In the genomic region with DNA sequence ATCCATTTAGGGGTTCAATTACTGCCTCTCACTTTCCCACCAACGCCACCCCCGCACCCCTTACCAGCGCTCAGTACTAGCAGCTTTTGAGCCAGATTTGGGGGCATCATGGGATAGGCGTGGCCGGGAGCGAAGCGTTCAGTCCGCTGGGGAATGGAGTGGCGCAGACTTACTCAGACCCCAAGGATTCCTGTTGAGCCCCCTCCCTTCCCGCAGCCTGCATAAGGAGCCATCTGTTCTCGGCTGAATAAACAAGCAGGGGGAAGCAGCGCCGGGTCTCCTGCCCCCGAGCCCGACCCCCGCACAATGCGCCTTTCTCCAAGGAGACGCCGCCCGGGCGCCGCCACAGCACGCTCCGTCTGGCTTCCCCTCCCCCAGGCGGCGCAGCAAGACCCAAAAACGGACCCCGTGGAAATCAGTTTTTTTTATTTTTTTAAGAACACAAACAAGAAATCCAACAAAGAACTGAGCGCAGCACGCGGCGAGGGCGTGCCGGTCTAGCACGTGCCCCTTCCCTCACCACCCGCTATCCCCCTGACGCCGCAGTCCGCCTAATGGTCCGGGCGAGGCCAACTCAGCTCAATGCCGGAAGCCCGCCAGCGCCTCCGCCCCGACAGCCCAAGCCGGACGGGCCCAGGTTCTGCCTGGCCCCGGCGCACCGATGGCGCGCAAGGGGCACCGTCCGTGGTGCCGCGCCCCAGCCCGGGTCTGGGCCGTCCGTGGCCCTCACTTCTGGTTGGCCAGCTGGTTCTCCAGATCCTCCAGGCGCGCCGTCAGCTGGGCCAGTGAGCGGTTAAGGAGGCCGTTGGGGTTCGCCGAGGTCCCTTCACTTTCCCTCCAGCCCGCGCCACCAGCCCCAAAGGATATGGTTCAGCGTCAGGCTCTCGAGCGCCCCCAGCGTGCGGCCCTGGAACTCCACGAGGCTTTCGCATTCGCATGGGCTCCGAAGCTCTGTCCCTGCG, we compare ENCODE assay signal across 1 cellular context.
TF ChIP-seq lines count a peak whose summit lies in the region.

No MANE protein-coding gene starts in this region.

TF ChIP-seq in HepG2, 621 proteins besides CTCF, POLR2A, EP300 and RAD21 (continued from another document):
- TF ChIP-seq, protein P1, sequence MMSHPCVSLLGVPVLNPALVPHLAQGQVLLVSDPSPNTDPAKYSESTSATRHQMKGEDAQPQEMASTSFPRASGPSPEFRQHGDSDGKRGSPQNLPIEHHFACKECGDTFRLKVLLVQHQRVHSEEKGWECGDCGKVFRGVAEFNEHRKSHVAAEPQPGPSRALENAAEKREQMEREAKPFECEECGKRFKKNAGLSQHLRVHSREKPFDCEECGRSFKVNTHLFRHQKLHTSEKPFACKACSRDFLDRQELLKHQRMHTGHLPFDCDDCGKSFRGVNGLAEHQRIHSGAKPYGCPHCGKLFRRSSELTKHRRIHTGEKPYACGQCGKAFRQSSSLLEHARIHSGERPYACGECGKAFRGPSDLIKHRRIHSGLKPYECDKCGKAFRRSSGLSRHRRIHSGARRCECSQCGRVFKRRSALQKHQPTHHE (CRISPR knock-in tag; IDR thresholded peaks at IDR 0.05; ENCODE audit: borderline replicate concordance) = 0 out of 2 replicates have a peak, but pooled peaks have one; percentile 41
- TF ChIP-seq ZNF775 (CRISPR knock-in tag; IDR thresholded peaks at IDR 0.05; ENCODE audit: borderline replicate concordance) (no peak), REXO4 (CRISPR knock-in tag; IDR thresholded peaks at IDR 0.05; ENCODE audit: borderline replicate concordance) (no peak), ETV6 (CRISPR knock-in tag; conservative IDR thresholded peaks at IDR 0.05) (0 out of 2 replicates have a peak, but pooled peaks have one; percentile 23), CBX2 (IDR thresholded peaks at IDR 0.05; ENCODE audit: low read depth, low read length) (no peak), CBX2 (CRISPR knock-in tag; IDR thresholded peaks at IDR 0.05; ENCODE audit: low read depth) (no peak), KDM1A (CRISPR knock-in tag; IDR thresholded peaks at IDR 0.05) (0 out of 2 replicates have a peak, but pooled peaks have one; percentile 39), ZNF782 (CRISPR knock-in tag; IDR thresholded peaks at IDR 0.05; ENCODE audit: borderline replicate concordance) (0 out of 2 replicates have a peak, but pooled peaks have one; percentile 46), ZNF720 (CRISPR knock-in tag; IDR thresholded peaks at IDR 0.05) (no peak), ZBTB7B (CRISPR knock-in tag; IDR thresholded peaks at IDR 0.05) (peak; percentile 39; the same call in 1 of the 2 replicates), ZNF543 (CRISPR knock-in tag; IDR thresholded peaks at IDR 0.05) (peak; percentile 71; the same call in 1 of the 2 replicates), AGO1 (IDR thresholded peaks at IDR 0.05; ENCODE audit: low read depth, low read length, poor library complexity, severe bottlenecking) (peak; percentile 39)
- TF ChIP-seq, protein P2, sequence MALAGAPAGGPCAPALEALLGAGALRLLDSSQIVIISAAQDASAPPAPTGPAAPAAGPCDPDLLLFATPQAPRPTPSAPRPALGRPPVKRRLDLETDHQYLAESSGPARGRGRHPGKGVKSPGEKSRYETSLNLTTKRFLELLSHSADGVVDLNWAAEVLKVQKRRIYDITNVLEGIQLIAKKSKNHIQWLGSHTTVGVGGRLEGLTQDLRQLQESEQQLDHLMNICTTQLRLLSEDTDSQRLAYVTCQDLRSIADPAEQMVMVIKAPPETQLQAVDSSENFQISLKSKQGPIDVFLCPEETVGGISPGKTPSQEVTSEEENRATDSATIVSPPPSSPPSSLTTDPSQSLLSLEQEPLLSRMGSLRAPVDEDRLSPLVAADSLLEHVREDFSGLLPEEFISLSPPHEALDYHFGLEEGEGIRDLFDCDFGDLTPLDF (CRISPR knock-in tag; IDR thresholded peaks at IDR 0.05) = 0 out of 2 replicates have a peak, but pooled peaks have one; percentile 19
- TF ChIP-seq, protein P3, sequence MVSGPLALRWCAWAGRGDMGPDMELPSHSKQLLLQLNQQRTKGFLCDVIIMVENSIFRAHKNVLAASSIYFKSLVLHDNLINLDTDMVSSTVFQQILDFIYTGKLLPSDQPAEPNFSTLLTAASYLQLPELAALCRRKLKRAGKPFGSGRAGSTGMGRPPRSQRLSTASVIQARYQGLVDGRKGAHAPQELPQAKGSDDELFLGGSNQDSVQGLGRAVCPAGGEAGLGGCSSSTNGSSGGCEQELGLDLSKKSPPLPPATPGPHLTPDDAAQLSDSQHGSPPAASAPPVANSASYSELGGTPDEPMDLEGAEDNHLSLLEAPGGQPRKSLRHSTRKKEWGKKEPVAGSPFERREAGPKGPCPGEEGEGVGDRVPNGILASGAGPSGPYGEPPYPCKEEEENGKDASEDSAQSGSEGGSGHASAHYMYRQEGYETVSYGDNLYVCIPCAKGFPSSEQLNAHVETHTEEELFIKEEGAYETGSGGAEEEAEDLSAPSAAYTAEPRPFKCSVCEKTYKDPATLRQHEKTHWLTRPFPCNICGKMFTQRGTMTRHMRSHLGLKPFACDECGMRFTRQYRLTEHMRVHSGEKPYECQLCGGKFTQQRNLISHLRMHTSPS (CRISPR knock-in tag; IDR thresholded peaks at IDR 0.05; ENCODE audit: low read depth) = no peak
